In genomic region chr9:96612105-96612965, GRCh38 we compare ENCODE assay signal across 9 cellular contexts. TPM values are rescaled to one million over a fixed set of nuclear protein-coding genes. Genes with fewer than 3 reads are reported as not detected.
DNase-seq lines count a peak whose midpoint lies in the region; ATAC-seq, FAIRE-seq and TF ChIP-seq lines count a peak whose summit lies in the region.
"Had no signal": no experiment of that assay in that cellular context is flagged by ENCODE, and none has a peak within 500 bp of the region (broad histone marks: within the 10 kb centered on the region; RNA-seq: fewer than 3 reads in every experiment).

No MANE protein-coding gene starts in this region.

- ATAC-seq in stimulated activated memory B cell treated with anti-CD40 and anti-IgM and Interleukin-4, amounts not matched to agents 10 μg/mL and 1 μg/mL and 100 μg/mL, for 72 hours: peak; percentile 27
- no peak for ATAC-seq in HG02759 (IDR thresholded peaks at IDR 0.05; ENCODE audit: unreplicated experiment)
- no peak for ATAC-seq in HG03439 (IDR thresholded peaks at IDR 0.05; ENCODE audit: unreplicated experiment)
- no peak for ATAC-seq in natural killer cell treated with Interleukin-12 subunit alpha and Interleukin-12 subunit beta and Interleukin-15 and Interleukin-18, amount 100 ng/mL, for 72 hours

- no peak for TF ChIP-seq CTCF in astrocyte (IDR thresholded peaks at IDR 0.05; ENCODE audit: insufficient read depth, low read depth, low read length)

- H3K4me2 ChIP-seq in astrocyte (ENCODE audit: low read length): peak overlapping the region; percentile 79
- H3K4me2 ChIP-seq: BLaER1 treated with 17β-estradiol and CSF1 and Interleukin-3, amounts not matched to agents 10 nM and 100 nM had no signal

- H3K9ac ChIP-seq in astrocyte (ENCODE audit: low read length) (peak overlapping the region; percentile 70), iPS-18a (ENCODE audit: low read length) (no peak overlapping the region)
- H3K9ac ChIP-seq: BLaER1 treated with 17β-estradiol and CSF1 and Interleukin-3, amounts not matched to agents 10 nM and 100 nM had no signal

- no peaks in the 10 kb centered on the region for H3K27me3 Mint-ChIP-seq in astrocyte (ENCODE audit: low read depth, unreplicated experiment)
- peaks cover 48% of the 10 kb centered on the region for H3K27me3 Mint-ChIP-seq in stimulated activated memory B cell treated with anti-CD40 and anti-IgM and Interleukin-4, amounts not matched to agents 10 μg/mL and 1 μg/mL and 100 μg/mL, for 72 hours
- H3K27me3 Mint-ChIP-seq in natural killer cell treated with Interleukin-12 subunit alpha and Interleukin-12 subunit beta and Interleukin-15 and Interleukin-18, amount 100 ng/mL, for 72 hours: peaks cover 37 to 76% of the 10 kb centered on the region in 2 donors

- peaks cover 36% of the 10 kb centered on the region for H4K20me1 ChIP-seq in astrocyte (ENCODE audit: insufficient read depth, low read length)
- H4K20me1 ChIP-seq: BLaER1 treated with 17β-estradiol and CSF1 and Interleukin-3, amounts not matched to agents 10 nM and 100 nM had no signal

- peak; percentile 3 for DNase-seq in NCI-H2227 (lab: John Stamatoyannopoulos, UW; ENCODE audit: unreplicated experiment)
- DNase-seq in NCI-H2227 treated with DMSO at 0.1 percent for 48 hours (lab: John Stamatoyannopoulos, UW): no peak
- peak; percentile 88 for DNase-seq in astrocyte (ENCODE audit: low read depth)
- DNase-seq in natural killer cell treated with Interleukin-12 subunit alpha and Interleukin-12 subunit beta and Interleukin-15 and Interleukin-18, amount 100 ng/mL, for 72 hours (ENCODE audit: low spot score): no peak

- H3K4me1 ChIP-seq in astrocyte (ENCODE audit: insufficient read depth, low read length) (peaks cover 11% of the 10 kb centered on the region), iPS-18a (ENCODE audit: control insufficient read depth, low read depth, low read length) (peaks cover 20% of the 10 kb centered on the region)

- H3K27me3 ChIP-seq in astrocyte (ENCODE audit: insufficient read depth, low read length) (no peaks in the 10 kb centered on the region), iPS-18a (ENCODE audit: control insufficient read depth, insufficient read depth, low read length) (peaks cover 3% of the 10 kb centered on the region)
- H3K27me3 ChIP-seq: BLaER1 treated with 17β-estradiol and CSF1 and Interleukin-3, amounts not matched to agents 10 nM and 100 nM had no signal

- peak; percentile 94 for FAIRE-seq in astrocyte (lab: Jason Lieb, UNC)

- H3K27ac ChIP-seq in astrocyte (ENCODE audit: low read depth, low read length) (peak overlapping the region; percentile 52), iPS-18a (ENCODE audit: low read length) (peak overlapping the region; percentile 49)
- H3K27ac ChIP-seq: BLaER1 treated with 17β-estradiol and CSF1 and Interleukin-3, amounts not matched to agents 10 nM and 100 nM had no signal

- H3K36me3 Mint-ChIP-seq in astrocyte (ENCODE audit: low read depth, unreplicated experiment): no peaks in the 10 kb centered on the region
- H3K36me3 Mint-ChIP-seq in stimulated activated memory B cell treated with anti-CD40 and anti-IgM and Interleukin-4, amounts not matched to agents 10 μg/mL and 1 μg/mL and 100 μg/mL, for 72 hours: no peaks in the 10 kb centered on the region
- no peaks in the 10 kb centered on the region for H3K36me3 Mint-ChIP-seq in natural killer cell treated with Interleukin-12 subunit alpha and Interleukin-12 subunit beta and Interleukin-15 and Interleukin-18, amount 100 ng/mL, for 72 hours

- H3K79me2 ChIP-seq in astrocyte (ENCODE audit: insufficient read depth, low read length): peaks cover 31% of the 10 kb centered on the region

- H3K4me3 Mint-ChIP-seq in astrocyte (ENCODE audit: unreplicated experiment): peak overlapping the region; percentile 68
- no peak overlapping the region for H3K4me3 Mint-ChIP-seq in stimulated activated memory B cell treated with anti-CD40 and anti-IgM and Interleukin-4, amounts not matched to agents 10 μg/mL and 1 μg/mL and 100 μg/mL, for 72 hours
- no peak overlapping the region for H3K4me3 Mint-ChIP-seq in natural killer cell treated with Interleukin-12 subunit alpha and Interleukin-12 subunit beta and Interleukin-15 and Interleukin-18, amount 100 ng/mL, for 72 hours

- no peaks in the 10 kb centered on the region for H3K36me3 ChIP-seq in astrocyte (ENCODE audit: insufficient read depth, low read length)
- H3K36me3 ChIP-seq in iPS-18a (ENCODE audit: control insufficient read depth, low read depth, low read length): no peaks in the 10 kb centered on the region
- H3K36me3 ChIP-seq: BLaER1 treated with 17β-estradiol and CSF1 and Interleukin-3, amounts not matched to agents 10 nM and 100 nM had no signal

- peaks cover 28% of the 10 kb centered on the region for H3K4me1 Mint-ChIP-seq in astrocyte (ENCODE audit: low read depth, unreplicated experiment)
- H3K4me1 Mint-ChIP-seq in stimulated activated memory B cell treated with anti-CD40 and anti-IgM and Interleukin-4, amounts not matched to agents 10 μg/mL and 1 μg/mL and 100 μg/mL, for 72 hours: no peaks in the 10 kb centered on the region
- peaks cover 0 to 4% of the 10 kb centered on the region in 2 donors for H3K4me1 Mint-ChIP-seq in natural killer cell treated with Interleukin-12 subunit alpha and Interleukin-12 subunit beta and Interleukin-15 and Interleukin-18, amount 100 ng/mL, for 72 hours (ENCODE audit: low read depth in 2 of 2)

- H3K9me3 Mint-ChIP-seq in astrocyte (ENCODE audit: unreplicated experiment): no peaks in the 10 kb centered on the region
- H3K9me3 Mint-ChIP-seq in stimulated activated memory B cell treated with anti-CD40 and anti-IgM and Interleukin-4, amounts not matched to agents 10 μg/mL and 1 μg/mL and 100 μg/mL, for 72 hours: no peaks in the 10 kb centered on the region
- no peaks in the 10 kb centered on the region for H3K9me3 Mint-ChIP-seq in natural killer cell treated with Interleukin-12 subunit alpha and Interleukin-12 subunit beta and Interleukin-15 and Interleukin-18, amount 100 ng/mL, for 72 hours

- peak overlapping the region; percentile 73 for H3K27ac Mint-ChIP-seq in astrocyte (ENCODE audit: unreplicated experiment)
- H3K27ac Mint-ChIP-seq in stimulated activated memory B cell treated with anti-CD40 and anti-IgM and Interleukin-4, amounts not matched to agents 10 μg/mL and 1 μg/mL and 100 μg/mL, for 72 hours: no peak overlapping the region
- no peak overlapping the region for H3K27ac Mint-ChIP-seq in natural killer cell treated with Interleukin-12 subunit alpha and Interleukin-12 subunit beta and Interleukin-15 and Interleukin-18, amount 100 ng/mL, for 72 hours

- H3K4me3 ChIP-seq in astrocyte (ENCODE audit: insufficient read depth, low read depth, low read length) (peak overlapping the region; percentile 29), iPS-18a (ENCODE audit: low read length) (no peak overlapping the region)
- H3K4me3 ChIP-seq: BLaER1 treated with 17β-estradiol and CSF1 and Interleukin-3, amounts not matched to agents 10 nM and 100 nM had no signal

- peak overlapping the region; percentile 14 for H2AFZ ChIP-seq in astrocyte (ENCODE audit: low read depth, low read length)

- H3K9me3 ChIP-seq in astrocyte (ENCODE audit: insufficient read depth, low read depth, low read length) (no peaks in the 10 kb centered on the region), iPS-18a (ENCODE audit: control insufficient read depth, low read depth, low read length) (no peaks in the 10 kb centered on the region)
- H3K9me3 ChIP-seq: BLaER1 treated with 17β-estradiol and CSF1 and Interleukin-3, amounts not matched to agents 10 nM and 100 nM had no signal

RNA-seq across cellular contexts. Expression of gene CDC14B, which starts 7.3 kb away (rescaled TPM):
- total RNA-seq in astrocyte: 21.0 and 22.5 TPM in 2 replicates
- 1 to 10 TPM in 1 of 2 donors, under 1 TPM in 1; 0.45 to 3.1 TPM for total RNA-seq in natural killer cell treated with Interleukin-12 subunit alpha and Interleukin-12 subunit beta and Interleukin-15 and Interleukin-18, amount 100 ng/mL, for 72 hours

RNA-seq across cellular contexts. Expression of gene PRXL2C, which starts 42.8 kb away (rescaled TPM):
- total RNA-seq in astrocyte: 12.2 and 12.6 TPM in 2 replicates
- total RNA-seq in natural killer cell treated with Interleukin-12 subunit alpha and Interleukin-12 subunit beta and Interleukin-15 and Interleukin-18, amount 100 ng/mL, for 72 hours: 1 to 10 TPM; 2.5 to 4.8 TPM

Comparison
In these comparisons a context has a peak if more than half of its experiments do, and no peak if none do; other contexts are left out.
1. DNase-seq: peak in NCI-H2227 (single experiment) and astrocyte (single experiment); none in NCI-H2227 treated with DMSO at 0.1 percent for 48 hours (single experiment) and natural killer cell treated with Interleukin-12 subunit alpha and Interleukin-12 subunit beta and Interleukin-15 and Interleukin-18, amount 100 ng/mL, for 72 hours (single experiment).